11 cellular contexts compared by ENCODE assay signal in genomic region chr3:14725564-14726420, GRCh38. TPM values are rescaled to one million over a fixed set of nuclear protein-coding genes. Genes with fewer than 3 reads are reported as not detected.
DNase-seq lines count a peak whose midpoint lies in the region; ATAC-seq, FAIRE-seq and TF ChIP-seq lines count a peak whose summit lies in the region.
"Had no signal": no experiment of that assay in that cellular context is flagged by ENCODE, and none has a peak within 500 bp of the region (broad histone marks: within the 10 kb centered on the region; RNA-seq: fewer than 3 reads in every experiment).

No MANE protein-coding gene starts in this region.

- H3K4me3 ChIP-seq in A673 (ENCODE audit: low read depth, low read length, poor library complexity, severe bottlenecking) (no peak overlapping the region), cardiac fibroblast (replicated peaks in 1 of 2; ENCODE audit: low read depth in 2 of 2, low read length in 2 of 2) (no peak overlapping the region), hepatocyte (no peak overlapping the region), pancreas (no peak overlapping the region)

- in situ Hi-C loops in KBM-7 (cut with MboI; ENCODE audit: low pct_unique_long_range_greater_than_20kb, low sequenced_read_pairs), result no loop called here

- no peak overlapping the region for H3K4me3 Mint-ChIP-seq in HFFc6
- H3K4me3 Mint-ChIP-seq: activated B cell treated with CpG ODN at 0.5 μM for 24 hours had no signal

- no peaks in the 10 kb centered on the region for H3K9me2 ChIP-seq in hepatocyte (replicated peaks; ENCODE audit: insufficient read depth)

- H3K4me1 ChIP-seq in A673 (ENCODE audit: insufficient read depth, low read length, poor library complexity, severe bottlenecking), result no peaks in the 10 kb centered on the region
- H3K4me1 ChIP-seq in hepatocyte (ENCODE audit: insufficient read depth), result peaks cover 7% of the 10 kb centered on the region
- no peaks in the 10 kb centered on the region for H3K4me1 ChIP-seq in pancreas

- POLR2A ChIA-PET in A673 (lab: Charles Lee; ENCODE audit: low non-redundant PET), result no interaction called here

- H3K36me3 ChIP-seq in A673 (ENCODE audit: insufficient read depth, low read length, poor library complexity, severe bottlenecking) (no peaks in the 10 kb centered on the region), hepatocyte (replicated peaks; ENCODE audit: insufficient read depth, low read depth) (no peaks in the 10 kb centered on the region), pancreas (no peaks in the 10 kb centered on the region)

- CTCF ChIA-PET in A673 (lab: Charles Lee), result no interaction called here

- H3K27me3 ChIP-seq in A673 (replicated peaks; ENCODE audit: insufficient read depth, low read depth, low read length, poor library complexity), result no peaks in the 10 kb centered on the region
- H3K27me3 ChIP-seq in hepatocyte, result no peaks in the 10 kb centered on the region
- no peaks in the 10 kb centered on the region for H3K27me3 ChIP-seq in pancreas

- no peak overlapping the region for H2AFZ ChIP-seq in hepatocyte

- H3K79me2 ChIP-seq in hepatocyte, result no peaks in the 10 kb centered on the region

- H3K36me3 Mint-ChIP-seq in HFFc6 (ENCODE audit: low read depth), result no peaks in the 10 kb centered on the region

- no TSS peak for BruUV-seq in A673 (replicated peaks; lab: Mats Ljungman, UMichigan)

- TF ChIP-seq CTCF in A673 (conservative IDR thresholded peaks at IDR 0.05; ENCODE audit: low read depth, low read length) (no peak), cardiac fibroblast (IDR thresholded peaks at IDR 0.05; ENCODE audit: low read depth, low read length) (no peak), hepatocyte (IDR thresholded peaks at IDR 0.05; ENCODE audit: poor library complexity) (no peak), pancreas (IDR thresholded peaks at IDR 0.05) (no peak), HFFc6 (IDR thresholded peaks at IDR 0.05) (no peak)

- H3K9me3 ChIP-seq in A673 (ENCODE audit: low read depth, low read length, poor library complexity, severe bottlenecking), result no peaks in the 10 kb centered on the region
- no peaks in the 10 kb centered on the region for H3K9me3 ChIP-seq in hepatocyte (ENCODE audit: low read depth)
- no peaks in the 10 kb centered on the region for H3K9me3 ChIP-seq in pancreas

- H3K27me3 Mint-ChIP-seq in HFFc6 (ENCODE audit: insufficient read depth), result peaks cover 17% of the 10 kb centered on the region
- H3K27me3 Mint-ChIP-seq: activated B cell treated with CpG ODN at 0.5 μM for 24 hours had no signal

- no peaks in the 10 kb centered on the region for H4K20me1 ChIP-seq in hepatocyte (ENCODE audit: insufficient read depth, poor library complexity, severe bottlenecking)

- no peak overlapping the region for H3K27ac Mint-ChIP-seq in HFFc6
- H3K27ac Mint-ChIP-seq: activated B cell treated with CpG ODN at 0.5 μM for 24 hours had no signal

- peaks cover 9% of the 10 kb centered on the region; the same call in 1 of the 2 replicates for H3K4me1 Mint-ChIP-seq in HFFc6 (ENCODE audit: low read depth)

- no peak overlapping the region for H3K27ac ChIP-seq in A673 (ENCODE audit: low read depth, low read length, poor library complexity, severe bottlenecking)
- peak overlapping the region; percentile 44 for H3K27ac ChIP-seq in hepatocyte
- H3K27ac ChIP-seq in pancreas, result no peak overlapping the region

- 43% methylated on average over 8 of the region's 8 CpGs for WGBS in hepatocyte (ENCODE audit: low lambda C conversion rate, missing lambda C conversion rate)
- WGBS in pancreas, 2 donors, result 77 to 79% methylated on average over 8 of the region's 8 CpGs

- DNase-seq in A673 (ENCODE audit: low spot score), result peak; percentile 9
- peak; percentile 58 to 96 for DNase-seq in cardiac fibroblast (ENCODE audit: low read depth in 2 of 2)
- peak; percentile 61 for DNase-seq in hepatocyte (ENCODE audit: low spot score)
- peak in 1 of 6 donors; percentile 10 for DNase-seq in pancreas
- no peak for DNase-seq in cerebellar cortex (ENCODE audit: low spot score)
- no peak for DNase-seq in HFFc6
- DNase-seq in COLO829 (ENCODE audit: low spot score), result no peak
- no peak for DNase-seq in KBM-7
- DNase-seq: activated B cell treated with CpG ODN at 0.5 μM for 24 hours, NCI-H1092 had no signal

- no peaks in the 10 kb centered on the region for H3K9me3 Mint-ChIP-seq in HFFc6
- H3K9me3 Mint-ChIP-seq: activated B cell treated with CpG ODN at 0.5 μM for 24 hours had no signal

- intact Hi-C loops in A673 (cut with micrococcal nuclease; ENCODE audit: unreplicated experiment) (no loop called here), pancreas (cut with DNase I) (no loop called here)

- peak overlapping the region; percentile 29 for H3K4me2 ChIP-seq in hepatocyte

- no peak for FAIRE-seq in pancreas (lab: Jason Lieb, UNC)
- FAIRE-seq: G401.6 had no signal

- ATAC-seq in pancreas, result peak in 3 of 4 donors; percentile 43 to 61 (median 51)

RNA-seq across cellular contexts. Expression of gene C3orf20, which starts 50.9 kb away (rescaled TPM):
- total RNA-seq in A673 (2021) (0.17 and 0.28 TPM in 2 replicates), hepatocyte (0.07 TPM in 1 of 2 replicates, not detected in the other), pancreas (under 1 TPM in 4 of 6 donors, not detected in 2; 0.04 to 0.12 (median 0.08) TPM)
- polyA plus RNA-seq in hepatocyte (0.10 TPM in 1 of 2 replicates, not detected in the other), pancreas (under 1 TPM in 1 of 2 donors, not detected in 1; 0.02 TPM)
- total RNA-seq in HFFc6 (2021; fragmentation: NEBNext Ultra II Directional; extraction: Animal tissue kit (Norgen Biotek cat#: 25700)), result not detected

Comparison
In these comparisons a context has a peak if more than half of its experiments do, and no peak if none do; other contexts are left out.
1. DNase-seq: peak in A673 (single experiment), cardiac fibroblast (2 of 2) and hepatocyte (single experiment); none in cerebellar cortex (single experiment), HFFc6 (single experiment), COLO829 (single experiment) and KBM-7 (single experiment).